10 cellular contexts compared by ENCODE assay signal in genomic region chr17:83200746-83201145, GRCh38.
DNase-seq lines count a peak whose midpoint lies in the region; ATAC-seq and TF ChIP-seq lines count a peak whose summit lies in the region.
"Had no signal": no experiment of that assay in that cellular context is flagged by ENCODE, and none has a peak within 500 bp of the region (broad histone marks: within the 10 kb centered on the region; RNA-seq: fewer than 3 reads in every experiment).

No MANE protein-coding gene starts in this region.

- DNase-seq in activated T-cell treated with anti-CD3 and anti-CD28 coated beads, Interleukin-2, amount 50 U/mL, for 72 hours = no peak
- no peak for DNase-seq in activated T-cell treated with anti-CD3 and anti-CD28 coated beads, Interleukin-2, amount 50 U/mL, for 1 hour
- no peak for DNase-seq in colonic mucosa
- DNase-seq in naive B cell = no peak
- peak; percentile 4 to 13 for DNase-seq in tibial nerve (ENCODE audit: low spot score in 2 of 2)
- DNase-seq in COLO668 (lab: John Stamatoyannopoulos, UW; ENCODE audit: unreplicated experiment) = no peak
- DNase-seq: NCI-H1694, retina had no signal

- peak overlapping the region; percentile 96 for H3K27ac Mint-ChIP-seq in activated T-cell treated with anti-CD3 and anti-CD28 coated beads, Interleukin-2, amount 50 U/mL, for 72 hours
- peak overlapping the region; percentile 94 to 99 (median 98) for H3K27ac Mint-ChIP-seq in naive B cell

- TF ChIP-seq POLR2A in tibial nerve (IDR thresholded peaks at IDR 0.05) = no peak

- H3K4me1 Mint-ChIP-seq in activated T-cell treated with anti-CD3 and anti-CD28 coated beads, Interleukin-2, amount 50 U/mL, for 72 hours (ENCODE audit: low read depth) = peaks cover 67% of the 10 kb centered on the region
- H3K4me1 Mint-ChIP-seq in naive B cell = peaks cover 25 to 38% (median 29%) of the 10 kb centered on the region in 3 donors

- intact Hi-C loops in colonic mucosa (cut with DNase I) = no loop called here

- H3K9me3 ChIP-seq in colonic mucosa (no peaks in the 10 kb centered on the region), tibial nerve (no peaks in the 10 kb centered on the region)

- no peak overlapping the region for H3K4me3 ChIP-seq in colonic mucosa
- no peak overlapping the region for H3K4me3 ChIP-seq in tibial nerve

- no peaks in the 10 kb centered on the region for H3K27me3 Mint-ChIP-seq in activated T-cell treated with anti-CD3 and anti-CD28 coated beads, Interleukin-2, amount 50 U/mL, for 72 hours (ENCODE audit: low read depth)
- H3K27me3 Mint-ChIP-seq in naive B cell = no peaks in the 10 kb centered on the region

- TF ChIP-seq EP300 in tibial nerve (IDR thresholded peaks at IDR 0.05) = no peak

- H3K36me3 Mint-ChIP-seq in activated T-cell treated with anti-CD3 and anti-CD28 coated beads, Interleukin-2, amount 50 U/mL, for 72 hours (ENCODE audit: insufficient read depth in 2 of 2) = no peaks in the 10 kb centered on the region
- H3K36me3 Mint-ChIP-seq in naive B cell = no peaks in the 10 kb centered on the region

- no peaks in the 10 kb centered on the region for H3K4me1 ChIP-seq in colonic mucosa
- peaks cover 0 to 67% (median 49%) of the 10 kb centered on the region in 4 donors for H3K4me1 ChIP-seq in tibial nerve

- no peak for ATAC-seq in activated T-cell treated with anti-CD3 and anti-CD28 coated beads, Interleukin-2, amount 50 U/mL, for 72 hours (replicated peaks in 1 of 2)
- ATAC-seq in naive B cell (ENCODE audit: low read depth in 2 of 2) (no peak), esophagus mucosa (no peak), HG02981 (IDR thresholded peaks at IDR 0.05; ENCODE audit: unreplicated experiment) (no peak)

- H3K4me3 Mint-ChIP-seq in activated T-cell treated with anti-CD3 and anti-CD28 coated beads, Interleukin-2, amount 50 U/mL, for 72 hours = peak overlapping the region; percentile 82 to 93
- H3K4me3 Mint-ChIP-seq in naive B cell = peak overlapping the region in 5 of 8 donors; percentile 81 to 97 (median 92)

- H3K27ac ChIP-seq in colonic mucosa (peak overlapping the region; percentile 75), tibial nerve (peak overlapping the region; percentile 54 to 95 (median 82))

- 46 to 52% methylated on average over 4 of the region's 4 CpGs for WGBS in tibial nerve, 2 donors

- no peaks in the 10 kb centered on the region for H3K27me3 ChIP-seq in colonic mucosa
- H3K27me3 ChIP-seq in tibial nerve = no peaks in the 10 kb centered on the region

- H3K9ac ChIP-seq in colonic mucosa (ENCODE audit: low read depth in 2 of 2, low read length in 2 of 2) = peak overlapping the region in 1 of 2 donors; percentile 65

- no peaks in the 10 kb centered on the region for H3K9me3 Mint-ChIP-seq in activated T-cell treated with anti-CD3 and anti-CD28 coated beads, Interleukin-2, amount 50 U/mL, for 72 hours
- no peaks in the 10 kb centered on the region for H3K9me3 Mint-ChIP-seq in naive B cell

- TF ChIP-seq CTCF in colonic mucosa (IDR thresholded peaks at IDR 0.05) (no peak), tibial nerve (IDR thresholded peaks at IDR 0.05) (no peak)

- no peaks in the 10 kb centered on the region for H3K36me3 ChIP-seq in colonic mucosa
- H3K36me3 ChIP-seq in tibial nerve = no peaks in the 10 kb centered on the region

Comparison
In these comparisons a context has a peak if more than half of its experiments do, and no peak if none do; other contexts are left out.
1. DNase-seq: peak in tibial nerve (2 of 2); none in activated T-cell treated with anti-CD3 and anti-CD28 coated beads, Interleukin-2, amount 50 U/mL, for 72 hours (0 of 2), activated T-cell treated with anti-CD3 and anti-CD28 coated beads, Interleukin-2, amount 50 U/mL, for 1 hour (single experiment), colonic mucosa (single experiment), naive B cell (single experiment) and COLO668 (single experiment).